ENCODE assay signal across 20 cellular contexts in the genomic region with DNA sequence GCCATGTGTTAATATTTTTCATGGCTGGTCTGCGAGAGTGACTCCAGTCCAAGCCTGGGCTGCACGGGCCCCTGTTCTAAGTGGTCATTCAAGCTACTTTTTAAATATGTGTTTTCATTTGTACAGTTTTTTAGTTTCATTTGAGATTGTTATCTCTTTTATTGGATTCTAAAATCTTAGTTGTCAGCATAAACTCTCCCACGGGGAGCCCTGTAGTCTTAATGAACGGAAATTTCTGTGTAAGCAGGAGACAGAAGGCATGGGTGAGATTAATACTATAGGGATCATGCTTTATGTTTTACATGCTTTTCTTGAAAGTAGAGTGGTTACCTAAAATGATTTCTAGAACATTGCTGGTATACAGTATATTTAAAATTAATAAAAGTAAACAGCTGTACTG.
"Had no signal": no experiment of that assay in that cellular context is flagged by ENCODE, and none has a peak within 500 bp of the region (broad histone marks: within the 10 kb centered on the region; RNA-seq: fewer than 3 reads in every experiment).

No MANE protein-coding gene starts in this region.

- H3K36me3 ChIP-seq: MG63, SJSA1 had no signal

- H3K27me3 ChIP-seq: MG63 had no signal

- H3K9ac ChIP-seq: KMS-11 had no signal

- H3K4me3 ChIP-seq: MG63, SJSA1 had no signal

- ATAC-seq: HepG2, SK-N-SH treated with all-trans-retinoic acid at 6 μM for 48 hours had no signal

- H3K4me2 ChIP-seq: KMS-11 had no signal

- H3K4me1 ChIP-seq: SJSA1 had no signal

- H3K9me3 ChIP-seq: MG63, SJSA1 had no signal

- DNase-seq: MG63, NCI-H1092, NCI-H1105 treated with DMSO at 0.1 percent for 48 hours, NCI-H1417 treated with DMSO at 0.1 percent for 48 hours, NCI-H146, NCI-H1694 treated with DMSO at 0.1 percent for 48 hours, NCI-H1930, NCI-H2081, NCI-H2107, NCI-H2227 treated with DMSO at 0.1 percent for 48 hours, NCI-H524, NCI-H69, NCI-H774, Right ventricle myocardium superior, RPMI8226, SIG-M5 had no signal
